ENCODE assay signal across 10 cellular contexts in the genomic region with DNA sequence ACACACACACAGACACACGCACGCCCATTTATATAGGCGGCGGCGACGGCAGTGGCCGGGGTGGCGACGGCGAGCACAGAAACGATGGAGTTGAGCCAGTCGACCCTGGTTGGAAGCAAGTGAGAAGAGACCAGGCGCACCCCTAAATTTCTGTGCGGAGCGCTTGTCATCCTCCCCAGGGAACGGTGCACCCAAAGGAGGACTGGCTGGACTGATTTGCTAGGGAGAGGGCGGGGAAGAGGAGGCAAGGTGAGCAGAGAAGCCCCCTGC. TPM values are rescaled to one million over a fixed set of nuclear protein-coding genes. Genes with fewer than 3 reads are reported as not detected.
A peak's percentile ranks its signal among the peaks of the same experiment; 100 is the strongest.
DNase-seq lines count a peak whose midpoint lies in the region; FAIRE-seq and TF ChIP-seq lines count a peak whose summit lies in the region.
"Had no signal": no experiment of that assay in that cellular context is flagged by ENCODE, and none has a peak within 500 bp of the region (broad histone marks: within the 10 kb centered on the region; RNA-seq: fewer than 3 reads in every experiment).

No MANE protein-coding gene starts in this region.

- FAIRE-seq in kidney (lab: Jason Lieb, UNC) (no peak), D721Med (lab: Jason Lieb, UNC) (no peak)
- FAIRE-seq: endometrium had no signal

- 0 out of 2 replicates have a peak, but pooled peaks cover 13% of the 10 kb centered on the region for H3K4me1 ChIP-seq in HUES64 (ENCODE audit: insufficient read depth, low read length)
- H3K4me1 ChIP-seq in kidney (ENCODE audit: control insufficient read depth in 1 of 2, insufficient read depth in 1 of 2, low read depth in 1 of 2, low read length in 2 of 2): no peaks in the 10 kb centered on the region
- H3K4me1 ChIP-seq in stomach: no peaks in the 10 kb centered on the region

- TF ChIP-seq EP300 in stomach (IDR thresholded peaks at IDR 0.05): no peak

- H3K27me3 ChIP-seq in HUES64 (ENCODE audit: insufficient read depth, low read length) (peaks cover 35% of the 10 kb centered on the region), brain microvascular endothelial cell (replicated peaks) (no peaks in the 10 kb centered on the region), stomach (peaks cover 5 to 22% (median 6%) of the 10 kb centered on the region in 3 donors)

- H3K9me3 ChIP-seq in HUES64 (ENCODE audit: insufficient read depth, low read depth, low read length) (no peaks in the 10 kb centered on the region), kidney (ENCODE audit: control insufficient read depth in 1 of 2, low read length in 2 of 2) (no peaks in the 10 kb centered on the region), stomach (peaks cover 0 to 9% (median 0%) of the 10 kb centered on the region in 4 donors)

- DNase-seq in brain microvascular endothelial cell: no peak
- no peak for DNase-seq in kidney
- no peak for DNase-seq in stomach
- DNase-seq in cerebellum (ENCODE audit: low spot score): no peak
- DNase-seq in Ammon's horn (ENCODE audit: low spot score): no peak
- no peak for DNase-seq in D721Med (ENCODE audit: insufficient read length, low spot score)
- DNase-seq in activated gamma-delta T cell (lab: John Stamatoyannopoulos, UW): no peak
- DNase-seq: activated CD4-positive, alpha-beta T cell treated with anti-CD3 and anti-CD28 coated beads, Interleukin-2, amount 50 U/mL, for 1 hour had no signal

- TF ChIP-seq POLR2A in stomach (IDR thresholded peaks at IDR 0.05): no peak

- H3K4me3 ChIP-seq in HUES64 (ENCODE audit: low read length) (peak overlapping the region; percentile 70), brain microvascular endothelial cell (ENCODE audit: low read depth, low read length) (peak overlapping the region; percentile 66), kidney (ENCODE audit: low read length in 2 of 2) (peak overlapping the region; percentile 67 to 82), stomach (peak overlapping the region; percentile 52 to 70 (median 60))

- TF ChIP-seq CTCF in brain microvascular endothelial cell (IDR thresholded peaks at IDR 0.05; ENCODE audit: low read depth, low read length, missing control alignments) (no peak), kidney (IDR thresholded peaks at IDR 0.05; ENCODE audit: borderline replicate concordance, extremely low read depth, insufficient read depth) (no peak), stomach (IDR thresholded peaks at IDR 0.05) (no peak), D721Med (IDR thresholded peaks at IDR 0.05; ENCODE audit: insufficient read depth, missing control alignments) (no peak)

- H3K27ac ChIP-seq in HUES64 (ENCODE audit: low read depth, low read length) (no peak overlapping the region), brain microvascular endothelial cell (peak overlapping the region; percentile 46), kidney (ENCODE audit: low read depth in 2 of 2, low read length in 2 of 2) (peak overlapping the region; percentile 60 to 76), stomach (peak overlapping the region; percentile 46 to 79 (median 66))

- H3K9ac ChIP-seq in HUES64 (ENCODE audit: low read depth, low read length): peak overlapping the region; percentile 31; the same call in 1 of the 2 replicates
- peak overlapping the region; percentile 58 to 73 for H3K9ac ChIP-seq in kidney (ENCODE audit: low read length in 2 of 2)

- intact Hi-C loops in kidney (cut with DNase I): no loop called here
- intact Hi-C loops in stomach (cut with DNase I; ENCODE audit: low total_unique reads): no loop called here

- H3K36me3 ChIP-seq in HUES64 (ENCODE audit: insufficient read depth, low read length): no peaks in the 10 kb centered on the region
- H3K36me3 ChIP-seq in brain microvascular endothelial cell (replicated peaks): no peaks in the 10 kb centered on the region
- no peaks in the 10 kb centered on the region for H3K36me3 ChIP-seq in kidney (ENCODE audit: control insufficient read depth in 1 of 2, insufficient read depth in 2 of 2, low read length in 2 of 2)
- no peaks in the 10 kb centered on the region for H3K36me3 ChIP-seq in stomach

- in situ Hi-C loops in brain microvascular endothelial cell (cut with HindIII; ENCODE audit: low pct_ligation_motif_present, low sequenced_read_pairs): no loop called here

- under 1% methylated on average over 15 of the region's 17 CpGs for WGBS in HUES64
- WGBS in stomach, 5 donors: 0 to 52% (median 1%) methylated on average over 3 to 16 of the region's 17 CpGs

RNA-seq across cellular contexts. Expression of a gene that starts 0.3 kb away (rescaled TPM):
- 3.8 TPM for polyA plus RNA-seq in HUES64 (2013, experiment 1 of 2)
- 4.6 TPM for polyA plus RNA-seq in HUES64 (2013, experiment 2 of 2)
- 28.9 TPM for total RNA-seq in kidney
- 3.1 TPM for polyA plus RNA-seq in kidney (ENCODE audit: insufficient read depth, low read depth, low replicate concordance)
- 1 to 10 TPM; 2.9 to 7.5 (median 6.2) TPM for total RNA-seq in stomach
- polyA plus RNA-seq in stomach: 1 to 10 TPM in 2 of 3 donors, under 1 TPM in 1; 1.00 to 1.2 (median 1.1) TPM
- 7.3 TPM for total RNA-seq in cerebellum
